In the genomic region with DNA sequence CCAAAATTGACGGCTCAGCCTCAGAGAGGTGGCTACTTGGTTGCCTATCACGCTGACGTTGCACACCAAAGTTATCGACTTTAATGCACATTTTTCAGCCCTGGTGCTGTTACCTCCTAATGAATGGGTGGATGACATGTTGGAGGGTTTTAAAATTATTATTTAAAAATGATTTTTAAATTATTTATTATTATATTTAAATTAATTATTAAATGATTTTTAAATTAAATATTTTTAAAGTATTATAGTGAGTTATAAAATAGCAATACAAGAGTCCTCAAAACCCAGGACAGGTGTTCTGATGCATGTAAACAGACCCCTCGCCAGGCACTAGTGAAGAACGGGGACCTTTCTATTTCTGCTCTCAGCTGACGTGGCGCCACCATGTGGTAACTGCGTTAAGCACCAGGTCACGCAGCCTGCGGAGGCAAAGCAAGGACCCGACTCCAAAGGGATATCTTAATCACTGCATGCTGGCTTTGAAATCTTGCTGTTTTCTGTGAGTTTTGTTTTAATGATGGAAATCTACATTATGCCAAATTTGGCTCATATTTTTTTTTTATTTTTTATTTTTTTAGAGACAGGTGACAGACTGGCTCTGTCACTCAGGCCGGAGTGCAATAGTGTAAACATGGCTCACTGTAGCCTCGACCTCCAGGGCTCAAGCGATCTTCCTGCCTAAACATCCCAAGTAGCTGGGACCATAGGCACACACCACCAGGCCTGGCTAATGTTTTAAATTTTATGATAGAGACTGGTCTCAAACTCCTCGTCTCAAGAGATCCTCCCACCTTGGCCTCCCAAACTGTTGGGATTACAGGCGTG, we compare ENCODE assay signal across 8 cellular contexts. TPM values are rescaled to one million over a fixed set of nuclear protein-coding genes. Genes with fewer than 3 reads are reported as not detected.
DNase-seq lines count a peak whose midpoint lies in the region; ATAC-seq and TF ChIP-seq lines count a peak whose summit lies in the region.

No MANE protein-coding gene starts in this region.

- H3K79me2 ChIP-seq in fibroblast of lung (ENCODE audit: control insufficient read depth, insufficient read depth, low read length): no peaks in the 10 kb centered on the region
- H3K79me2 ChIP-seq in neural progenitor cell (ENCODE audit: low read depth): no peaks in the 10 kb centered on the region

- H3K4me2 ChIP-seq in fibroblast of lung (ENCODE audit: extremely low read depth, insufficient read depth, low read length): no peak overlapping the region
- no peak overlapping the region for H3K4me2 ChIP-seq in neural progenitor cell

- H3F3A ChIP-seq in neural progenitor cell (ENCODE audit: low read depth): peaks cover 6% of the 10 kb centered on the region

- no peaks in the 10 kb centered on the region for H3K27me3 ChIP-seq in fibroblast of lung (ENCODE audit: control insufficient read depth, insufficient read depth, low read length)
- H3K27me3 ChIP-seq in neural progenitor cell: no peaks in the 10 kb centered on the region

- no peak overlapping the region for H3K27ac Mint-ChIP-seq in neural progenitor cell

- peaks cover 6% of the 10 kb centered on the region for H3K36me3 Mint-ChIP-seq in neural progenitor cell

- H2AFZ ChIP-seq in fibroblast of lung (ENCODE audit: low read length) (no peak overlapping the region), neural progenitor cell (replicated peaks) (no peak overlapping the region)

- DNase-seq in CD1c-positive myeloid dendritic cell (ENCODE audit: extremely low spot score): peak; percentile 64
- DNase-seq in HK-2 (ENCODE audit: unreplicated experiment): peak; percentile 44
- DNase-seq in NCI-H82 (lab: John Stamatoyannopoulos, UW): peak; percentile 88
- peak; percentile 10 for DNase-seq in activated CD8-positive, alpha-beta memory T cell treated with anti-CD3 and anti-CD28 coated beads, Interleukin-2, amount 50 U/mL, for 24 hours (ENCODE audit: extremely low read depth)
- DNase-seq in fibroblast of lung (ENCODE audit: low read depth in 2 of 2): peak; percentile 37 to 58
- peak; percentile 83 for DNase-seq in neural progenitor cell (ENCODE audit: low spot score)

- ATAC-seq in HG03139 (IDR thresholded peaks at IDR 0.05; ENCODE audit: unreplicated experiment) (no peak), GM19035 (IDR thresholded peaks at IDR 0.05; ENCODE audit: unreplicated experiment) (no peak)

- H3K4me1 ChIP-seq in fibroblast of lung (ENCODE audit: control insufficient read depth, extremely low read depth, insufficient read depth, low read length): no peaks in the 10 kb centered on the region
- H3K4me1 ChIP-seq in neural progenitor cell: no peaks in the 10 kb centered on the region

- H3K9me3 ChIP-seq in fibroblast of lung (ENCODE audit: control insufficient read depth, insufficient read depth, low read depth, low read length): no peaks in the 10 kb centered on the region
- H3K9me3 ChIP-seq in neural progenitor cell (ENCODE audit: low read depth): no peaks in the 10 kb centered on the region

- H4K20me1 ChIP-seq in fibroblast of lung (ENCODE audit: control insufficient read depth, extremely low read depth, insufficient read depth, low read length): no peaks in the 10 kb centered on the region
- peaks cover 4% of the 10 kb centered on the region for H4K20me1 ChIP-seq in neural progenitor cell (ENCODE audit: low read depth)

- peak; percentile 75 to 88 for TF ChIP-seq CTCF in fibroblast of lung (conservative IDR thresholded peaks at IDR 0.05 in 1 of 2, IDR thresholded peaks at IDR 0.05 in 1 of 2; ENCODE audit: low read depth in 1 of 2, low read length in 2 of 2)
- peak; percentile 88 for TF ChIP-seq CTCF in neural progenitor cell (IDR thresholded peaks at IDR 0.05)

- H3K4me1 Mint-ChIP-seq in neural progenitor cell: peaks cover 17% of the 10 kb centered on the region

- peaks cover 4% of the 10 kb centered on the region for H3K9me3 Mint-ChIP-seq in neural progenitor cell

- H3K4me3 ChIP-seq in fibroblast of lung (replicated peaks in 1 of 4; ENCODE audit: control extremely low read depth in 1 of 4, insufficient read depth in 1 of 4, low read depth in 3 of 4, low read length in 4 of 4) (no peak overlapping the region), neural progenitor cell (no peak overlapping the region)

- no peak overlapping the region for H3K9ac ChIP-seq in fibroblast of lung (ENCODE audit: insufficient read depth, low read length)
- no peak overlapping the region for H3K9ac ChIP-seq in neural progenitor cell

- H3K4me3 Mint-ChIP-seq in neural progenitor cell: peak overlapping the region; percentile 35

- H3K27ac ChIP-seq in fibroblast of lung (ENCODE audit: insufficient read depth, low read length) (no peak overlapping the region), neural progenitor cell (no peak overlapping the region)

- H3K27me3 Mint-ChIP-seq in neural progenitor cell (ENCODE audit: insufficient read depth, low read depth): peaks cover 4% of the 10 kb centered on the region

- H3K36me3 ChIP-seq in fibroblast of lung (ENCODE audit: control insufficient read depth, insufficient read depth, low read length) (no peaks in the 10 kb centered on the region), neural progenitor cell (no peaks in the 10 kb centered on the region)

RNA-seq across cellular contexts. Expression of a gene that starts 22.6 kb away (rescaled TPM):
- total RNA-seq in fibroblast of lung (4.1 and 5.6 TPM in 2 replicates), neural progenitor cell (ENCODE audit: low replicate concordance) (12.4 and 18.2 TPM in 2 replicates)
- polyA plus RNA-seq in fibroblast of lung: 6.4 and 8.3 TPM in 2 replicates
- polyA plus RNA-seq in fibroblast of lung (2012): 4.7 and 7.1 TPM in 2 replicates
- polyA minus RNA-seq in fibroblast of lung (ENCODE audit: low replicate concordance): 10.8 and 13.2 TPM in 2 replicates

RNA-seq across cellular contexts. Expression of a gene that starts 25.2 kb away (rescaled TPM):
- 14.9 and 18.8 TPM in 2 replicates for total RNA-seq in fibroblast of lung
- polyA plus RNA-seq in fibroblast of lung: 15.3 and 18.9 TPM in 2 replicates
- 6.6 and 9.6 TPM in 2 replicates for polyA plus RNA-seq in fibroblast of lung (2012)
- 7.4 and 12.9 TPM in 2 replicates for polyA minus RNA-seq in fibroblast of lung (ENCODE audit: low replicate concordance)
- total RNA-seq in neural progenitor cell (ENCODE audit: low replicate concordance): 24.2 and 33.6 TPM in 2 replicates

RNA-seq across cellular contexts. Expression of a gene that starts 25.5 kb away (rescaled TPM):
- total RNA-seq in fibroblast of lung (not detected in 2 replicates), neural progenitor cell (ENCODE audit: low replicate concordance) (not detected in 2 replicates)
- polyA plus RNA-seq in fibroblast of lung: not detected in 2 replicates
- not detected in 2 replicates for polyA plus RNA-seq in fibroblast of lung (2012)
- not detected in 2 replicates for polyA minus RNA-seq in fibroblast of lung (ENCODE audit: low replicate concordance)

RNA-seq across cellular contexts. Expression of a gene that starts 44.9 kb away (rescaled TPM):
- total RNA-seq in fibroblast of lung: not detected in 2 replicates
- polyA plus RNA-seq in fibroblast of lung: not detected in 2 replicates
- not detected in 2 replicates for polyA plus RNA-seq in fibroblast of lung (2012)
- not detected in 2 replicates for polyA minus RNA-seq in fibroblast of lung (ENCODE audit: low replicate concordance)
- not detected in 2 replicates for total RNA-seq in neural progenitor cell (ENCODE audit: low replicate concordance)

Comparison
In these comparisons a context has a peak if more than half of its experiments do, and no peak if none do; other contexts are left out.
1. DNase-seq: peak in every context shown above with its lines; median percentile 88 in NCI-H82; 83 in neural progenitor cell; 64 in CD1c-positive myeloid dendritic cell; 48 in fibroblast of lung; 44 in HK-2; 10 in activated CD8-positive, alpha-beta memory T cell treated with anti-CD3 and anti-CD28 coated beads, Interleukin-2, amount 50 U/mL, for 24 hours.